16 cellular contexts compared by ENCODE assay signal in the genomic region with DNA sequence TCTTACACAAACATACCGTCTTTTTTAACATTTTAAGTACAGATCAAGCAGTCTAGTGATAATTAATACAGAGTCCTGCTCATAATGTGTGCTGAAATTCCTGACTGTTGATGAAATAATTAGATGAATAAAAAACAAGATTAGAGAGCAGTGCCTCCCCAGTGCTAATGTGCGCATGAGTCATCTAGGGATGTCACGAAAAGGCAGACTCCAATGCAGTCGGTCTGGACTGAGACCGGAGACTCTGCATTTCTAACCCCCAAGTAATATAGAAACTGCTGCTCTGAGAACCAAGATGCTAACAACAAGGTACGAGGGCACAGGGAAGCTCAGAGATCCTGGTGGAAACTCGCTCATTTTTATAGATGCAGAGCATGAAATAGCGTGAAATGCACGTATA.
DNase-seq lines count a peak whose midpoint lies in the region; FAIRE-seq and TF ChIP-seq lines count a peak whose summit lies in the region.
"Had no signal": no experiment of that assay in that cellular context is flagged by ENCODE, and none has a peak within 500 bp of the region (broad histone marks: within the 10 kb centered on the region; RNA-seq: fewer than 3 reads in every experiment).

No MANE protein-coding gene starts in this region.

- no peak overlapping the region for H3K27ac ChIP-seq in keratinocyte (ENCODE audit: control insufficient read depth, insufficient read depth, low read length)

- no peaks in the 10 kb centered on the region for H3K4me1 ChIP-seq in keratinocyte (ENCODE audit: control insufficient read depth, extremely low read depth, insufficient read depth, low read length)

- no peak overlapping the region for H3K4me3 ChIP-seq in choroid plexus epithelial cell (ENCODE audit: low read depth, low read length)
- H3K4me3 ChIP-seq in keratinocyte (ENCODE audit: control insufficient read depth in 2 of 3, extremely low read depth in 1 of 3, insufficient read depth in 2 of 3, low read depth in 1 of 3, low read length in 3 of 3): no peak overlapping the region

- peak; percentile 9 for FAIRE-seq in keratinocyte (lab: Jason Lieb, UNC)
- FAIRE-seq: colon had no signal

- H3K9me3 ChIP-seq in keratinocyte (ENCODE audit: control insufficient read depth, low read depth, low read length): no peaks in the 10 kb centered on the region

- no peaks in the 10 kb centered on the region for H4K20me1 ChIP-seq in keratinocyte (ENCODE audit: control insufficient read depth, extremely low read depth, insufficient read depth, low read length)

- H3K9me1 ChIP-seq in keratinocyte (ENCODE audit: control insufficient read depth, extremely low read depth, insufficient read depth, low read length): no peaks in the 10 kb centered on the region

- no peak overlapping the region for H3K4me2 ChIP-seq in keratinocyte (ENCODE audit: control insufficient read depth, extremely low read depth, insufficient read depth, low read depth, low read length)

- H3K36me3 ChIP-seq in keratinocyte (ENCODE audit: control insufficient read depth in 2 of 2, extremely low read depth in 1 of 2, insufficient read depth in 2 of 2, low read length in 2 of 2): peaks cover 0 to 5% of the 10 kb centered on the region in 2 experiments

- H2AFZ ChIP-seq in keratinocyte (ENCODE audit: control insufficient read depth, low read length): no peak overlapping the region

- H3K27me3 ChIP-seq in keratinocyte (ENCODE audit: control insufficient read depth, extremely low read depth, insufficient read depth, low read length): no peaks in the 10 kb centered on the region

- intact Hi-C loops in posterior vena cava (cut with DNase I): no loop called here

- dilution Hi-C loops in keratinocyte (cut with MboI; ENCODE audit: extremely low pct_ligation_motif_present, low sequenced_read_pairs): no loop called here

- DNase-seq in AG08395 (ENCODE audit: low spot score) (peak; percentile 73), M059J (ENCODE audit: low read depth) (peak; percentile 92), choroid plexus epithelial cell (ENCODE audit: low read depth) (peak; percentile 88), keratinocyte (ENCODE audit: low read depth, low spot score) (no peak), COLO829 (ENCODE audit: low spot score) (no peak), posterior vena cava (ENCODE audit: low spot score) (no peak), RPMI8226 (no peak), NCI-H1092 treated with DMSO at 0.1 percent for 48 hours (lab: John Stamatoyannopoulos, UW) (no peak)
- DNase-seq: activated naive CD4-positive, alpha-beta T cell treated with anti-CD3 and anti-CD28 coated beads, Interleukin-2, amount 50 U/mL, for 16 hours; DMS 273 treated with DMSO at 0.1 percent for 48 hours; erythroblast; NCI-H2029 treated with DMSO at 0.1 percent for 48 hours; nucleus accumbens; stimulated activated CD4-positive, alpha-beta T cell treated with anti-CD3 and anti-CD28 coated beads, Interleukin-12 subunit alpha, Interleukin-12 subunit beta, amount 100 ng/mL, for 4 hours; substantia nigra had no signal

- TF ChIP-seq CTCF in choroid plexus epithelial cell (conservative IDR thresholded peaks at IDR 0.05; ENCODE audit: low read depth, low read length): no peak
- TF ChIP-seq CTCF in keratinocyte (optimal IDR thresholded peaks at IDR 0.05 in 1 of 3, IDR thresholded peaks at IDR 0.05 in 1 of 3, conservative IDR thresholded peaks at IDR 0.05 in 1 of 3; ENCODE audit: extremely low read depth in 1 of 3, insufficient read depth in 2 of 3, low read length in 3 of 3): no peak

- no peak overlapping the region for H3K9ac ChIP-seq in keratinocyte (ENCODE audit: control insufficient read depth, extremely low read depth, insufficient read depth, low read length)

- H3K79me2 ChIP-seq in keratinocyte (ENCODE audit: control insufficient read depth, insufficient read depth, low read length): no peaks in the 10 kb centered on the region

Comparison
In these comparisons a context has a peak if more than half of its experiments do, and no peak if none do; other contexts are left out.
1. DNase-seq: peak in AG08395 (single experiment), M059J (single experiment) and choroid plexus epithelial cell (single experiment); none in keratinocyte (single experiment), COLO829 (single experiment), posterior vena cava (single experiment), RPMI8226 (single experiment) and NCI-H1092 treated with DMSO at 0.1 percent for 48 hours (single experiment).